Comparison of ENCODE assay signal across 24 cellular contexts in genomic region chr14:77601846-77602609, GRCh38. TPM values are rescaled to one million over a fixed set of nuclear protein-coding genes. Genes with fewer than 3 reads are reported as not detected.
DNase-seq lines count a peak whose midpoint lies in the region; ATAC-seq, FAIRE-seq and TF ChIP-seq lines count a peak whose summit lies in the region.
"Had no signal": no experiment of that assay in that cellular context is flagged by ENCODE, and none has a peak within 500 bp of the region (broad histone marks: within the 10 kb centered on the region; RNA-seq: fewer than 3 reads in every experiment).

No MANE protein-coding gene starts in this region.

- H3K4me3 Mint-ChIP-seq in astrocyte (ENCODE audit: unreplicated experiment) (peak overlapping the region; percentile 54), memory B cell (no peak overlapping the region)
- H3K4me3 Mint-ChIP-seq: activated CD4-positive, alpha-beta T cell treated with anti-CD3 and anti-CD28 coated beads, Interleukin-2, amount 10 ng/mL, durations not matched to agents 7 days and 5 days; activated naive CD4-positive, alpha-beta T cell treated with anti-CD3 and anti-CD28 coated beads for 36 hours; brain; mesothelial cell of epicardium had no signal

- H3K4me3 ChIP-seq in A549 (no peak overlapping the region), GM23248 (no peak overlapping the region), astrocyte (ENCODE audit: insufficient read depth, low read depth, low read length) (no peak overlapping the region)
- H3K4me3 ChIP-seq: GM12878, vagina had no signal

- CTCF ChIA-PET in A549 (lab: Yijun Ruan, JAX), result interaction anchor here (0.6 kb wide), 1 partner anchor 11 kb away, joined by 4 read pairs; no protein-coding TSS in a partner anchor

- H3K27ac Mint-ChIP-seq in astrocyte (ENCODE audit: unreplicated experiment), result peak overlapping the region; percentile 76
- H3K27ac Mint-ChIP-seq in memory B cell, result peak overlapping the region; percentile 29
- H3K27ac Mint-ChIP-seq: activated CD4-positive, alpha-beta T cell treated with anti-CD3 and anti-CD28 coated beads, Interleukin-2, amount 10 ng/mL, durations not matched to agents 7 days and 5 days; activated naive CD4-positive, alpha-beta T cell treated with anti-CD3 and anti-CD28 coated beads for 36 hours; brain; mesothelial cell of epicardium had no signal

- H3K27me3 ChIP-seq in GM23248 (replicated peaks; ENCODE audit: insufficient read depth) (no peaks in the 10 kb centered on the region), astrocyte (ENCODE audit: insufficient read depth, low read length) (no peaks in the 10 kb centered on the region)
- H3K27me3 ChIP-seq: vagina had no signal

- no peak for TF ChIP-seq POLR2A in A549 (IDR thresholded peaks at IDR 0.05; ENCODE audit: low read length)

- ATAC-seq in A549 (no peak), memory B cell (ENCODE audit: low read depth) (no peak), GM18502 (IDR thresholded peaks at IDR 0.05; ENCODE audit: poor library complexity, unreplicated experiment) (no peak)
- no peak for ATAC-seq in activated CD4-positive, CD25-positive, alpha-beta regulatory T cell treated with anti-CD3 and anti-CD28 coated beads, Interleukin-2, amount 50 U/mL, for 24 hours
- ATAC-seq: GM12878, sciatic nerve had no signal

- H3K9me3 Mint-ChIP-seq in astrocyte (ENCODE audit: unreplicated experiment) (no peaks in the 10 kb centered on the region), memory B cell (no peaks in the 10 kb centered on the region)

- in situ Hi-C loops in GM23248 (cut with MboI), result no loop called here

- H3K4me2 ChIP-seq in A549, result peak overlapping the region; percentile 39
- H3K4me2 ChIP-seq in GM23248 (ENCODE audit: unreplicated experiment), result no peak overlapping the region
- peak overlapping the region; percentile 78 for H3K4me2 ChIP-seq in astrocyte (ENCODE audit: low read length)

- no peak overlapping the region for H3K9ac ChIP-seq in GM23248
- peak overlapping the region; percentile 17 for H3K9ac ChIP-seq in astrocyte (ENCODE audit: low read length)

- 0 out of 2 replicates have a peak, but pooled peaks cover 13% of the 10 kb centered on the region for H3F3A ChIP-seq in GM23248 (ENCODE audit: insufficient read depth)

- H3K27ac ChIP-seq in A549 (no peak overlapping the region), GM23248 (no peak overlapping the region), astrocyte (ENCODE audit: low read depth, low read length) (peak overlapping the region; percentile 59)
- H3K27ac ChIP-seq: vagina had no signal

- no peak for TF ChIP-seq EP300 in A549 (IDR thresholded peaks at IDR 0.05)

- TF ChIP-seq RAD21 in A549 (conservative IDR thresholded peaks at IDR 0.05 in 1 of 2, IDR thresholded peaks at IDR 0.05 in 1 of 2), result no peak

- H3K27me3 Mint-ChIP-seq in astrocyte (ENCODE audit: low read depth, unreplicated experiment) (no peaks in the 10 kb centered on the region), memory B cell (no peaks in the 10 kb centered on the region)
- H3K27me3 Mint-ChIP-seq: activated CD4-positive, alpha-beta T cell treated with anti-CD3 and anti-CD28 coated beads, Interleukin-2, amount 10 ng/mL, durations not matched to agents 7 days and 5 days; brain had no signal

- 55% methylated on average over 12 of the region's 12 CpGs for WGBS in A549 (ENCODE audit: missing lambda C conversion rate)
- 85 to 92% methylated on average over 12 of the region's 12 CpGs for WGBS in GM23248 (ENCODE audit: low coverage in 1 of 2, low lambda C conversion rate in 2 of 2, missing lambda C conversion rate in 2 of 2), 2 experiments

- H3K9me3 ChIP-seq in A549 (no peaks in the 10 kb centered on the region), GM23248 (ENCODE audit: low read depth) (no peaks in the 10 kb centered on the region), astrocyte (ENCODE audit: insufficient read depth, low read depth, low read length) (no peaks in the 10 kb centered on the region)
- H3K9me3 ChIP-seq: vagina had no signal

- H3K4me1 Mint-ChIP-seq in astrocyte (ENCODE audit: low read depth, unreplicated experiment) (peaks cover 49% of the 10 kb centered on the region), memory B cell (peaks cover 34% of the 10 kb centered on the region)

- H3K36me3 Mint-ChIP-seq in astrocyte (ENCODE audit: low read depth, unreplicated experiment) (peaks cover 9% of the 10 kb centered on the region), memory B cell (peaks cover 1% of the 10 kb centered on the region)

- no peaks in the 10 kb centered on the region for H3K9me2 ChIP-seq in GM23248 (ENCODE audit: insufficient read depth)

- H4K20me1 ChIP-seq in GM23248 (ENCODE audit: insufficient read depth), result 0 out of 2 replicates have a peak, but pooled peaks cover 4% of the 10 kb centered on the region
- H4K20me1 ChIP-seq in astrocyte (ENCODE audit: insufficient read depth, low read length), result peaks cover 43% of the 10 kb centered on the region

- POLR2A ChIA-PET in A549 (lab: Yijun Ruan, JAX), result no interaction called here

- TF ChIP-seq CTCF in A549 (IDR thresholded peaks at IDR 0.05), result no peak
- no peak for TF ChIP-seq CTCF in astrocyte (IDR thresholded peaks at IDR 0.05; ENCODE audit: insufficient read depth, low read depth, low read length)

- no peak for FAIRE-seq in A549 (lab: Jason Lieb, UNC)
- FAIRE-seq in astrocyte (lab: Jason Lieb, UNC), result peak; percentile 39
- FAIRE-seq: GM12878, kidney had no signal

- H3K4me1 ChIP-seq in A549 (peaks cover 60% of the 10 kb centered on the region), GM23248 (ENCODE audit: insufficient read depth) (peaks cover 34% of the 10 kb centered on the region), astrocyte (ENCODE audit: insufficient read depth, low read length) (peaks cover 25% of the 10 kb centered on the region)

- H3K36me3 ChIP-seq in GM23248 (ENCODE audit: low read depth) (peaks cover 1% of the 10 kb centered on the region), astrocyte (ENCODE audit: insufficient read depth, low read length) (peaks cover 2% of the 10 kb centered on the region)

- DNase-seq in A549 (ENCODE audit: low read depth in 1 of 2, low spot score in 1 of 2) (no peak), GM23248 (peak; percentile 28), astrocyte (ENCODE audit: low read depth) (peak; percentile 58), memory B cell (ENCODE audit: low spot score in 2 of 2) (no peak), cerebellar cortex (ENCODE audit: low spot score) (no peak), middle frontal gyrus (ENCODE audit: extremely low spot score, low spot score) (no peak)
- DNase-seq: activated CD4-positive, alpha-beta T cell treated with anti-CD3 and anti-CD28 coated beads, Interleukin-2, amount 10 ng/mL, durations not matched to agents 7 days and 5 days; activated naive CD4-positive, alpha-beta T cell treated with anti-CD3 and anti-CD28 coated beads for 36 hours; Calu3; GDM1; kidney; MV-4-11; NCI-H2029; NCI-H524; SHP77 treated with DMSO at 0.1 percent for 48 hours; stimulated activated CD4-positive, alpha-beta T cell treated with anti-CD3 and anti-CD28 coated beads, Interleukin-2, amount 100 ng/mL, for 24 hours; T1000 had no signal

- H3K79me2 ChIP-seq in GM23248 (ENCODE audit: insufficient read depth) (peaks cover 100% of the 10 kb centered on the region), astrocyte (ENCODE audit: insufficient read depth, low read length) (peaks cover 99% of the 10 kb centered on the region)

- no peak overlapping the region for H2AFZ ChIP-seq in GM23248
- H2AFZ ChIP-seq in astrocyte (ENCODE audit: low read depth, low read length), result no peak overlapping the region

TF ChIP-seq in A549, 52 proteins besides CTCF, POLR2A, EP300 and RAD21:
- no peak for TF ChIP-seq ZC3H11A (IDR thresholded peaks at IDR 0.05)
- TF ChIP-seq HES2 (IDR thresholded peaks at IDR 0.05), result no peak
- TF ChIP-seq FOSL2 (IDR thresholded peaks at IDR 0.05), result no peak
- TF ChIP-seq FOSL2 (CRISPR knock-in tag; IDR thresholded peaks at IDR 0.05), result peak; percentile 28; the same call in 1 of the 2 replicates

RNA-seq across cellular contexts. Expression of gene SPTLC2, which starts 14.4 kb away (rescaled TPM):
- polyA plus RNA-seq in A549 (2011; rRNA removed) (29.9 and 30.9 TPM in 2 replicates), A549 (2017; fragmentation: RNase III; extraction: RNeasy Plus Mini Kit Qiagen cat#74134 plus additional on column Dnase treatment) (16.3 to 17.6 TPM (median 17.2 TPM) in 3 replicates), GM23248 (2016; fragmentation: Nextera tagmentation; extraction: Ambion mirVana) (38.1 and 44.7 TPM in 2 replicates)
- polyA plus RNA-seq in A549 (2012; cell fraction: cytosol; rRNA removed), result 8.3 and 9.1 TPM in 2 replicates
- polyA plus RNA-seq in A549 (2012; cell fraction: nucleus; rRNA removed), result 4.3 and 13.7 TPM in 2 replicates
- 25.7 and 28.9 TPM in 2 replicates for polyA minus RNA-seq in A549 (2011; rRNA and poly(A)+ RNA removed)
- total RNA-seq in GM23248 (2014; rRNA removed; shearing (Covaris generic)), result 45.6 and 50.2 TPM in 2 replicates
- total RNA-seq in astrocyte, result 51.2 and 55.9 TPM in 2 replicates

Comparison
In these comparisons a context has a peak if more than half of its experiments do, and no peak if none do; other contexts are left out.
1. DNase-seq: peak in GM23248 (single experiment) and astrocyte (single experiment); none in A549 (0 of 2), memory B cell (0 of 2), cerebellar cortex (single experiment) and middle frontal gyrus (single experiment).